Comparison of ENCODE assay signal across 8 cellular contexts in the genomic region with DNA sequence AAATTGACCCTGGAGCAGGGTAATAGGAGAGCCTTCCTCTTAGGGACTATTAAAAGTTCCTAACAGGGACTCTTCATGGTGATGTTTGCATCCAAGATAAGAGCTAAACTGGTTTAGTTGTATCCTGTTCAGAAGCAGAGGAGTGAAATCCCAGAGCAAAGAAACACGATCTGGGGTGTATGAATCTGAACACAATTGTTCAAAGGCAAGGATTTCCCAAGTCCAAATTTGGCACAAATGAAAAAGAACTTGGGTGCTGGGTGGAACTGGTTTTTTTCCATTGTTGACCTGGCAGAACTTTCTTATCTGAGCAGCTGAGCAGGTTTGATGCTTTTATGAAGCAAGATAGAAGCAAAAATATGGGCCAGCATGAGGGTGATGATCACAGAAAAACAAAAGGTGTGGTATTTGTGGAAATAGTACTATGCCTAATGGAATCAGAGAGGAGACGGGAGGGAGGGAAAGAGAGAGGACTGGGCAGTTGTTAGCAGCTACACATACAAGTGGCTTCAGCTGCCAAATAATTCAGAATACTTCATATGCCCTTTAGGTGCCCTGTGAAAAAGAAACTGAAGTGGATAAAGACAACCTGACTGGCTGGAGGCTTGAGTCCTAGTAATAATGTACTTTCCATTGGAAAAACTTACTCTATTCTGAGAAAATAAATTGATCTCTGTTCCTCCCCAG.
A peak's percentile ranks its signal among the peaks of the same experiment; 100 is the strongest.
DNase-seq lines count a peak whose midpoint lies in the region; ATAC-seq lines count a peak whose summit lies in the region.

No MANE protein-coding gene starts in this region.

- H3K4me3 Mint-ChIP-seq in central memory CD8-positive, alpha-beta T cell = peak overlapping the region; percentile 94

- H3K36me3 Mint-ChIP-seq in central memory CD8-positive, alpha-beta T cell (ENCODE audit: insufficient read depth) = peaks cover 18% of the 10 kb centered on the region

- H3K4me1 ChIP-seq in HUES6 (ENCODE audit: control insufficient read depth, insufficient read depth, low read length) (peaks cover 56% of the 10 kb centered on the region), muscle layer of colon (ENCODE audit: insufficient read depth, low read length) (peaks cover 39% of the 10 kb centered on the region)

- ATAC-seq in GM19035 (IDR thresholded peaks at IDR 0.05; ENCODE audit: unreplicated experiment) (peak; percentile 19), HG02642 (IDR thresholded peaks at IDR 0.05; ENCODE audit: poor library complexity, unreplicated experiment) (no peak)
- no peak for ATAC-seq in central memory CD8-positive, alpha-beta T cell (replicated peaks; ENCODE audit: extremely low read depth, poor library complexity, severe bottlenecking)

- H3K27ac ChIP-seq in HUES6 (ENCODE audit: low read depth, low read length) = peak overlapping the region; percentile 44; the same call in 1 of the 2 replicates
- H3K27ac ChIP-seq in muscle layer of colon (ENCODE audit: low read depth, low read length) = peak overlapping the region; percentile 90

- DNase-seq in central memory CD8-positive, alpha-beta T cell (ENCODE audit: low spot score in 2 of 2) = no peak
- no peak for DNase-seq in stimulated activated CD4-positive, alpha-beta T cell treated with anti-CD3 and anti-CD28 coated beads, Interleukin-1b, Interleukin-23, amount 100 ng/mL, for 48 hours
- DNase-seq in posterior cingulate gyrus (no peak), AML-193 (lab: John Stamatoyannopoulos, UW) (no peak)

- peaks cover 3% of the 10 kb centered on the region; the same call in 1 of the 2 replicates for H3K27me3 ChIP-seq in HUES6 (ENCODE audit: control insufficient read depth, insufficient read depth, low read length)
- no peaks in the 10 kb centered on the region for H3K27me3 ChIP-seq in muscle layer of colon (ENCODE audit: control insufficient read depth in 1 of 2, insufficient read depth in 2 of 2, low read length in 2 of 2)

- H3K9ac ChIP-seq in HUES6 (ENCODE audit: low read length) (peak overlapping the region; percentile 43), muscle layer of colon (ENCODE audit: low read length) (no peak overlapping the region)

- H3K4me3 ChIP-seq in HUES6 (ENCODE audit: low read depth, low read length) (peak overlapping the region; percentile 1; the same call in 1 of the 2 replicates), muscle layer of colon (ENCODE audit: low read depth in 1 of 2, low read length in 2 of 2) (no peak overlapping the region)

- H3K4me1 Mint-ChIP-seq in central memory CD8-positive, alpha-beta T cell = peaks cover 85% of the 10 kb centered on the region

- H3K36me3 ChIP-seq in HUES6 (ENCODE audit: control insufficient read depth, insufficient read depth, low read length) (peaks cover 13% of the 10 kb centered on the region; the same call in 1 of the 2 replicates), muscle layer of colon (ENCODE audit: insufficient read depth, low read length) (no peaks in the 10 kb centered on the region)

- no peaks in the 10 kb centered on the region for H3K27me3 Mint-ChIP-seq in central memory CD8-positive, alpha-beta T cell

- H3K9me3 Mint-ChIP-seq in central memory CD8-positive, alpha-beta T cell = no peaks in the 10 kb centered on the region

- intact Hi-C loops in posterior cingulate gyrus (cut with DNase I) = no loop called here

- peak overlapping the region; percentile 93 for H3K27ac Mint-ChIP-seq in central memory CD8-positive, alpha-beta T cell (ENCODE audit: low read depth)

- no peaks in the 10 kb centered on the region for H3K9me3 ChIP-seq in HUES6 (ENCODE audit: control insufficient read depth, insufficient read depth, low read depth, low read length)
- H3K9me3 ChIP-seq in muscle layer of colon (ENCODE audit: low read length) = no peaks in the 10 kb centered on the region
